11 cellular contexts compared by ENCODE assay signal in the genomic region with DNA sequence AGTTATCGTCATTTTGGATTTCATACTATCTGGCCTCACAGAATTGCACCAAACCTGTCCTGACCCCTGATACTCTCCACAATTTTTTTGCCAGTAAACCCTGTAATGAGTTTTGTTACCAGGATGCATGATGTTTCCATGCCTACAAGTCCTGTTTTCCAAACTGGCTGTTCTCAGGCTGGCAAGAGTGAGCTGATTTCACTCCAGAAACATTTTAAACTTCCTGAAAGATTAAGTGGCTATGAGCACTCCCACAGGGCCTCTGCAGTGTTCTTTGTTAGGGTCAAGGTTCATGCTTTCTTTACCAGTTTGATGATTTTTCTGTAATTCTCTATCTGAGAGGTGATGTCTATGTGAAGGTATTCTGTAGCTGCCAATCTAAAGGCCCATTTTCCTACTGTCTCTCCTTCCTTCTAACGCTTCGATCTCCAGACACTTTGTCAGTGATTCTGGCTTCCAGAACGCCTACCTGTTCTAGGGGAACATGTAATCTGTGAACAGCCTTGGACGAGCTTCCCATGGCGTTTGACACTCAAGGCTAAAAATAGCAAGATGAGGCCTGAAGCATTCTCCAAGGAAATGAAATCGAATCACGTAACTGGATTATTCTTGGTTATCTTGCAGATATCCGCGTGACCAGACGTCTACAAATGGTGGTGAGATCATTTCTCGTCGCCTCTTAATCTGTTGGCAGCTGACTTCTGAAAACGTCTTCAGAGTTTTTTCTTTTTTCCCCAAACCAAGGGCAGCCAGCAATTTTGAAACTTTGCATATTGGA. TPM values are rescaled to one million over a fixed set of nuclear protein-coding genes. Genes with fewer than 3 reads are reported as not detected.
A peak's percentile ranks its signal among the peaks of the same experiment; 100 is the strongest.
DNase-seq lines count a peak whose midpoint lies in the region; ATAC-seq and TF ChIP-seq lines count a peak whose summit lies in the region.
"Had no signal": no experiment of that assay in that cellular context is flagged by ENCODE, and none has a peak within 500 bp of the region (broad histone marks: within the 10 kb centered on the region; RNA-seq: fewer than 3 reads in every experiment).

No MANE protein-coding gene starts in this region.

- H3K27ac ChIP-seq in CD8-positive, alpha-beta memory T cell (ENCODE audit: low read depth, low read length): no peak overlapping the region

- CTCF ChIA-PET in CD8-positive, alpha-beta memory T cell (lab: Charles Lee): no interaction called here

- H3K36me3 ChIP-seq in CD8-positive, alpha-beta memory T cell (ENCODE audit: insufficient read depth, low read length): no peaks in the 10 kb centered on the region
- H3K36me3 ChIP-seq: HAP-1 had no signal

- ATAC-seq in Right ventricle myocardium superior (ENCODE audit: poor library complexity): peak; percentile 83
- ATAC-seq in HG02885 (IDR thresholded peaks at IDR 0.05; ENCODE audit: poor library complexity, unreplicated experiment): no peak

- intact Hi-C loops in Right ventricle myocardium superior (cut with DNase I): no loop called here
- intact Hi-C loops in activated T-helper 2 cell treated with anti-CD3 and anti-CD28 coated beads, Interferon-gamma antibody, Interleukin-2, Interleukin-4, amounts not matched to agents 10 μg/mL and 5 μg/mL and 100 μg/mL, durations not matched to agents 14 hours and 24 hours and 36 hours (cut with micrococcal nuclease): loop anchor here (1.0 kb wide), 1 partner anchor 20 kb away; no protein-coding TSS in a partner anchor

- no peaks in the 10 kb centered on the region for H3K9me3 Mint-ChIP-seq in osteocyte (ENCODE audit: unreplicated experiment)
- peaks cover 3% of the 10 kb centered on the region for H3K9me3 Mint-ChIP-seq in activated T-helper 2 cell treated with anti-CD3 and anti-CD28 coated beads, Interferon-gamma antibody, Interleukin-2, Interleukin-4, amounts not matched to agents 10 μg/mL and 5 μg/mL and 100 μg/mL, durations not matched to agents 14 hours and 24 hours and 36 hours
- peaks cover 0 to 8% (median 0%) of the 10 kb centered on the region in 5 donors for H3K9me3 Mint-ChIP-seq in CD8-positive, alpha-beta memory T cell

- no peaks in the 10 kb centered on the region for H3K27me3 ChIP-seq in CD8-positive, alpha-beta memory T cell (ENCODE audit: insufficient read depth, low read length, poor library complexity, severe bottlenecking)

- TF ChIP-seq CTCF in osteocyte (IDR thresholded peaks at IDR 0.05): no peak

- peaks cover 26% of the 10 kb centered on the region for H3K4me1 Mint-ChIP-seq in osteocyte (ENCODE audit: unreplicated experiment)
- H3K4me1 Mint-ChIP-seq in activated T-helper 2 cell treated with anti-CD3 and anti-CD28 coated beads, Interferon-gamma antibody, Interleukin-2, Interleukin-4, amounts not matched to agents 10 μg/mL and 5 μg/mL and 100 μg/mL, durations not matched to agents 14 hours and 24 hours and 36 hours (ENCODE audit: low read depth): peaks cover 4% of the 10 kb centered on the region
- H3K4me1 Mint-ChIP-seq in CD8-positive, alpha-beta memory T cell: no peaks in the 10 kb centered on the region

- DNase-seq in AG08396 (ENCODE audit: low spot score): peak; percentile 29
- DNase-seq in amniotic stem cell (lab: John Stamatoyannopoulos, UW): peak; percentile 19
- no peak for DNase-seq in Right ventricle myocardium superior
- no peak for DNase-seq in osteocyte (ENCODE audit: extremely low spot score, unreplicated experiment)
- no peak for DNase-seq in activated T-helper 2 cell treated with anti-CD3 and anti-CD28 coated beads, Interferon-gamma antibody, Interleukin-2, Interleukin-4, amounts not matched to agents 10 μg/mL and 5 μg/mL and 100 μg/mL, durations not matched to agents 14 hours and 24 hours and 36 hours (ENCODE audit: low spot score)
- DNase-seq in GM19238 (ENCODE audit: insufficient read length, low spot score): no peak
- no peak for DNase-seq in CD8-positive, alpha-beta memory T cell
- DNase-seq: activated CD8-positive, alpha-beta memory T cell treated with anti-CD3 and anti-CD28 coated beads for 24 hours; CD4-positive, alpha-beta T cell had no signal

- H3K4me3 ChIP-seq in CD8-positive, alpha-beta memory T cell (ENCODE audit: low read length): no peak overlapping the region
- H3K4me3 ChIP-seq: HAP-1 had no signal

- H3K4me3 Mint-ChIP-seq in osteocyte (ENCODE audit: unreplicated experiment): peak overlapping the region; percentile 2
- no peak overlapping the region for H3K4me3 Mint-ChIP-seq in activated T-helper 2 cell treated with anti-CD3 and anti-CD28 coated beads, Interferon-gamma antibody, Interleukin-2, Interleukin-4, amounts not matched to agents 10 μg/mL and 5 μg/mL and 100 μg/mL, durations not matched to agents 14 hours and 24 hours and 36 hours (ENCODE audit: low read depth)
- no peak overlapping the region for H3K4me3 Mint-ChIP-seq in CD8-positive, alpha-beta memory T cell
- H3K4me3 Mint-ChIP-seq: CD4-positive, alpha-beta T cell had no signal

- no peaks in the 10 kb centered on the region for H3K9me3 ChIP-seq in CD8-positive, alpha-beta memory T cell (ENCODE audit: low read length)
- H3K9me3 ChIP-seq: HAP-1 had no signal

- no peaks in the 10 kb centered on the region for H3K36me3 Mint-ChIP-seq in osteocyte (ENCODE audit: unreplicated experiment)
- H3K36me3 Mint-ChIP-seq in activated T-helper 2 cell treated with anti-CD3 and anti-CD28 coated beads, Interferon-gamma antibody, Interleukin-2, Interleukin-4, amounts not matched to agents 10 μg/mL and 5 μg/mL and 100 μg/mL, durations not matched to agents 14 hours and 24 hours and 36 hours (ENCODE audit: low read depth): no peaks in the 10 kb centered on the region
- no peaks in the 10 kb centered on the region for H3K36me3 Mint-ChIP-seq in CD8-positive, alpha-beta memory T cell

- POLR2A ChIA-PET in CD8-positive, alpha-beta memory T cell (lab: Charles Lee): no interaction called here

- peak overlapping the region; percentile 94 for H3K27ac Mint-ChIP-seq in osteocyte (ENCODE audit: unreplicated experiment)
- no peak overlapping the region for H3K27ac Mint-ChIP-seq in activated T-helper 2 cell treated with anti-CD3 and anti-CD28 coated beads, Interferon-gamma antibody, Interleukin-2, Interleukin-4, amounts not matched to agents 10 μg/mL and 5 μg/mL and 100 μg/mL, durations not matched to agents 14 hours and 24 hours and 36 hours
- H3K27ac Mint-ChIP-seq in CD8-positive, alpha-beta memory T cell: no peak overlapping the region
- H3K27ac Mint-ChIP-seq: CD4-positive, alpha-beta T cell had no signal

- H3K4me1 ChIP-seq in CD8-positive, alpha-beta memory T cell (ENCODE audit: insufficient read depth, low read length): no peaks in the 10 kb centered on the region
- H3K4me1 ChIP-seq: HAP-1 had no signal

- no peaks in the 10 kb centered on the region for H3K27me3 Mint-ChIP-seq in osteocyte (ENCODE audit: unreplicated experiment)
- H3K27me3 Mint-ChIP-seq in activated T-helper 2 cell treated with anti-CD3 and anti-CD28 coated beads, Interferon-gamma antibody, Interleukin-2, Interleukin-4, amounts not matched to agents 10 μg/mL and 5 μg/mL and 100 μg/mL, durations not matched to agents 14 hours and 24 hours and 36 hours (ENCODE audit: low read depth): peaks cover 11% of the 10 kb centered on the region
- H3K27me3 Mint-ChIP-seq in CD8-positive, alpha-beta memory T cell: peaks cover 8 to 16% of the 10 kb centered on the region in 2 donors

RNA-seq across cellular contexts. Expression of a gene that starts 31.9 kb away (rescaled TPM):
- 208 TPM for total RNA-seq in Right ventricle myocardium superior
- total RNA-seq in osteocyte: 2.1 and 2.8 TPM in 2 replicates
- 2.5 and 3.2 TPM in 2 replicates for total RNA-seq in activated T-helper 2 cell treated with anti-CD3 and anti-CD28 coated beads, Interferon-gamma antibody, Interleukin-2, Interleukin-4, amounts not matched to agents 10 μg/mL and 5 μg/mL and 100 μg/mL, durations not matched to agents 14 hours and 24 hours and 36 hours
- not detected for total RNA-seq in CD8-positive, alpha-beta memory T cell
- polyA plus RNA-seq in CD8-positive, alpha-beta memory T cell: not detected
- total RNA-seq: CD4-positive, alpha-beta T cell had no signal

Comparison
In these comparisons a context has a peak if more than half of its experiments do, and no peak if none do; other contexts are left out.
1. DNase-seq: peak in AG08396 (single experiment) and amniotic stem cell (single experiment); none in Right ventricle myocardium superior (single experiment), osteocyte (single experiment), activated T-helper 2 cell treated with anti-CD3 and anti-CD28 coated beads, Interferon-gamma antibody, Interleukin-2, Interleukin-4, amounts not matched to agents 10 μg/mL and 5 μg/mL and 100 μg/mL, durations not matched to agents 14 hours and 24 hours and 36 hours (single experiment), GM19238 (single experiment) and CD8-positive, alpha-beta memory T cell (0 of 5).
2. RNA of a gene that starts 31.9 kb away (total RNA-seq): 208 TPM in Right ventricle myocardium superior (single experiment); 2.1 to 2.8 TPM in osteocyte, 2.5 to 3.2 TPM in activated T-helper 2 cell treated with anti-CD3 and anti-CD28 coated beads, Interferon-gamma antibody, Interleukin-2, Interleukin-4, amounts not matched to agents 10 μg/mL and 5 μg/mL and 100 μg/mL, durations not matched to agents 14 hours and 24 hours and 36 hours and not detected in CD8-positive, alpha-beta memory T cell; every median in the first group is over 10 times any median in the second.